Comparison of ENCODE assay signal across 8 cellular contexts in the genomic region with DNA sequence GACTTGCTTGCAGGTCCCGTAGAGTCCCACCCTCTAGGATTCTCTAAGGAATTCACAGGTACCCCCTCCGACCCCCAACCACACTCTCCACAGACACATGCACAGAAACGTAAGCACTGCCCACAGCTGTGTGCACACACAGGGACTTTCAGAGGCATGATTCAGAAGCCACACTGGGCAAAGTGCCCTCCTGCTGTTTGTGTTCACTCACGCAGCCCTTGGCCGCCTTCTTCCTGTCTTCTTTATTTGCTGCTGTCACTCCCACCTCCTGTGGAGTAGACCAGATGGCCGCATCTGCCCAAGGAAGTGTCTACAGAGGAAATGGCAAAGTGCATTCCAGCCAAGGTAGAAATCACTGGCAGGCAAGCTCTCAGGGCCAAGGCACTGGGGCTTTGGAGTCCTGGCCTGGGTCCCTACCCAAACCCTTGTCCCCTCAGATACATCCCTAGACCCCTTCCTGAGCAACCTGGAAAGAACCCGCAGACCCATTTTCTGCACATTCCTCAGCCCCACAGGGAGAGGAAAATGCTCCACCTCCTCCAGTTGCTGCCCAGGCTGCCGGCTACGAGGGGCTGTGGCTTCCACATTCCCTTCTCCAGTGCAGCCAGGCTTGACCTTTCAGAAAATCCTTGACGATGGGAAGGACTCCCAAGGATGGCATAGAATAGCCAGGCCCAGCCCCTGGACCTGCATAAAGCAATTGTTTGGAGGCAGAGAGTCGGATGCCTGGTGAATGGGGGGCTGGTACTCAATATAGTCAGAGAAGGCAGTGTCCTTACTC. TPM values are rescaled to one million over a fixed set of nuclear protein-coding genes. Genes with fewer than 3 reads are reported as not detected.
DNase-seq lines count a peak whose midpoint lies in the region; ATAC-seq and TF ChIP-seq lines count a peak whose summit lies in the region.

No MANE protein-coding gene starts in this region.

- intact Hi-C loops in transverse colon (cut with DNase I; ENCODE audit: low total_unique reads), result no loop called here

- peak overlapping the region; percentile 72 for H3K27ac Mint-ChIP-seq in activated CD8-positive, alpha-beta T cell treated with anti-CD3 and anti-CD28 coated beads, Interleukin-2, amount 10 ng/mL, durations not matched to agents 7 days and 5 days

- CTCF ChIA-PET in activated CD8-positive, alpha-beta T cell treated with anti-CD3 and anti-CD28 coated beads, Interleukin-2, amount 10 ng/mL, durations not matched to agents 7 days and 5 days (lab: Charles Lee), result interaction anchor here (0.8 to 1.7 kb wide), 5 partner anchors 7 to 327 kb away, joined by 3 to 5 read pairs (median 4); no protein-coding TSS in a partner anchor

- no peaks in the 10 kb centered on the region for H3K9me3 Mint-ChIP-seq in activated CD8-positive, alpha-beta T cell treated with anti-CD3 and anti-CD28 coated beads, Interleukin-2, amount 10 ng/mL, durations not matched to agents 7 days and 5 days (ENCODE audit: insufficient read depth)

- DNase-seq in COR-L47 (lab: John Stamatoyannopoulos, UW), result peak; percentile 92
- DNase-seq in NCI-H146 treated with DMSO at 0.1 percent for 48 hours (lab: John Stamatoyannopoulos, UW; ENCODE audit: unreplicated experiment), result peak; percentile 74
- peak; percentile 56 for DNase-seq in activated CD8-positive, alpha-beta T cell treated with anti-CD3 and anti-CD28 coated beads, Interleukin-2, amount 10 ng/mL, durations not matched to agents 7 days and 5 days
- DNase-seq in inferior parietal cortex (ENCODE audit: extremely low spot score), result peak; percentile 45
- DNase-seq in transverse colon, result peak; percentile 72
- DNase-seq in foreskin melanocyte, result no peak
- DNase-seq in NCI-H1105 (lab: John Stamatoyannopoulos, UW), result no peak

- peak overlapping the region in 2 of 4 donors; percentile 15 to 28 for H3K27ac ChIP-seq in transverse colon

- H3K36me3 Mint-ChIP-seq in activated CD8-positive, alpha-beta T cell treated with anti-CD3 and anti-CD28 coated beads, Interleukin-2, amount 10 ng/mL, durations not matched to agents 7 days and 5 days (ENCODE audit: low read depth), result peaks cover 5% of the 10 kb centered on the region

- no peaks in the 10 kb centered on the region for H3K27me3 Mint-ChIP-seq in activated CD8-positive, alpha-beta T cell treated with anti-CD3 and anti-CD28 coated beads, Interleukin-2, amount 10 ng/mL, durations not matched to agents 7 days and 5 days (ENCODE audit: low read depth)

- H3K4me3 ChIP-seq in transverse colon, result no peak overlapping the region

- TF ChIP-seq CTCF in transverse colon (IDR thresholded peaks at IDR 0.05), result no peak

- H3K4me1 ChIP-seq in transverse colon, result peaks cover 0 to 14% (median 8%) of the 10 kb centered on the region in 4 donors

- 32% methylated on average over 11 of the region's 11 CpGs; no CpG with 5 or more reads in 1 of the 2 donors for WGBS in transverse colon (ENCODE audit: low coverage in 1 of 2), 2 donors

- no peak for TF ChIP-seq EP300 in transverse colon (IDR thresholded peaks at IDR 0.05; ENCODE audit: low read depth)

- POLR2A ChIA-PET in activated CD8-positive, alpha-beta T cell treated with anti-CD3 and anti-CD28 coated beads, Interleukin-2, amount 10 ng/mL, durations not matched to agents 7 days and 5 days (lab: Charles Lee), result no interaction called here

- no peaks in the 10 kb centered on the region for H3K9me3 ChIP-seq in transverse colon

- peaks cover 47% of the 10 kb centered on the region for H3K4me1 Mint-ChIP-seq in activated CD8-positive, alpha-beta T cell treated with anti-CD3 and anti-CD28 coated beads, Interleukin-2, amount 10 ng/mL, durations not matched to agents 7 days and 5 days (ENCODE audit: low read depth)

- ATAC-seq in GM21529 (IDR thresholded peaks at IDR 0.05; ENCODE audit: unreplicated experiment), result peak; percentile 54
- ATAC-seq in activated CD8-positive, alpha-beta T cell treated with anti-CD3 and anti-CD28 coated beads, Interleukin-2, amount 10 ng/mL, durations not matched to agents 7 days and 5 days, result peak; percentile 47

- H3K27me3 ChIP-seq in transverse colon, result no peaks in the 10 kb centered on the region

- no peak for TF ChIP-seq POLR2A in transverse colon (IDR thresholded peaks at IDR 0.05)

- in situ Hi-C loops in transverse colon (cut with MboI; ENCODE audit: low pct_ligation_motif_present in 1 of 4, low pct_unique_long_range_greater_than_20kb in 1 of 4, low sequenced_read_pairs in 3 of 4), result loop anchor here in 2 of 4 donors (25.0 kb wide), 2 partner anchors 458 to 558 kb away; a partner anchor contains a TSS

- H3K4me3 Mint-ChIP-seq in activated CD8-positive, alpha-beta T cell treated with anti-CD3 and anti-CD28 coated beads, Interleukin-2, amount 10 ng/mL, durations not matched to agents 7 days and 5 days, result no peak overlapping the region

- no peaks in the 10 kb centered on the region for H3K36me3 ChIP-seq in transverse colon

RNA-seq across cellular contexts. Expression of a gene that starts 21.6 kb away (rescaled TPM):
- total RNA-seq in activated CD8-positive, alpha-beta T cell treated with anti-CD3 and anti-CD28 coated beads, Interleukin-2, amount 10 ng/mL, durations not matched to agents 7 days and 5 days, result 10 to 100 TPM; 21.5 to 22.3 TPM
- total RNA-seq in transverse colon, result 1 to 10 TPM; 1.5 to 4.3 (median 2.9) TPM

RNA-seq across cellular contexts. Expression of a gene that starts 49.7 kb away (rescaled TPM):
- total RNA-seq in activated CD8-positive, alpha-beta T cell treated with anti-CD3 and anti-CD28 coated beads, Interleukin-2, amount 10 ng/mL, durations not matched to agents 7 days and 5 days, result 1 to 10 TPM; 6.7 to 7.7 TPM
- 10 to 100 TPM in 3 of 4 donors, 1 to 10 TPM in 1; 8.9 to 75.2 (median 15.2) TPM for total RNA-seq in transverse colon

Comparison
In these comparisons a context has a peak if more than half of its experiments do, and no peak if none do; other contexts are left out.
1. DNase-seq: peak in COR-L47 (single experiment), NCI-H146 treated with DMSO at 0.1 percent for 48 hours (single experiment), activated CD8-positive, alpha-beta T cell treated with anti-CD3 and anti-CD28 coated beads, Interleukin-2, amount 10 ng/mL, durations not matched to agents 7 days and 5 days (single experiment), inferior parietal cortex (single experiment) and transverse colon (single experiment); none in foreskin melanocyte (single experiment) and NCI-H1105 (single experiment).
2. RNA of a gene that starts 21.6 kb away (total RNA-seq): 21.5 to 22.3 TPM in activated CD8-positive, alpha-beta T cell treated with anti-CD3 and anti-CD28 coated beads, Interleukin-2, amount 10 ng/mL, durations not matched to agents 7 days and 5 days; 1.5 to 4.3 TPM in transverse colon; every median in the first group is over 4 times any median in the second.